Comparison of ENCODE assay signal across 9 cellular contexts in the genomic region with DNA sequence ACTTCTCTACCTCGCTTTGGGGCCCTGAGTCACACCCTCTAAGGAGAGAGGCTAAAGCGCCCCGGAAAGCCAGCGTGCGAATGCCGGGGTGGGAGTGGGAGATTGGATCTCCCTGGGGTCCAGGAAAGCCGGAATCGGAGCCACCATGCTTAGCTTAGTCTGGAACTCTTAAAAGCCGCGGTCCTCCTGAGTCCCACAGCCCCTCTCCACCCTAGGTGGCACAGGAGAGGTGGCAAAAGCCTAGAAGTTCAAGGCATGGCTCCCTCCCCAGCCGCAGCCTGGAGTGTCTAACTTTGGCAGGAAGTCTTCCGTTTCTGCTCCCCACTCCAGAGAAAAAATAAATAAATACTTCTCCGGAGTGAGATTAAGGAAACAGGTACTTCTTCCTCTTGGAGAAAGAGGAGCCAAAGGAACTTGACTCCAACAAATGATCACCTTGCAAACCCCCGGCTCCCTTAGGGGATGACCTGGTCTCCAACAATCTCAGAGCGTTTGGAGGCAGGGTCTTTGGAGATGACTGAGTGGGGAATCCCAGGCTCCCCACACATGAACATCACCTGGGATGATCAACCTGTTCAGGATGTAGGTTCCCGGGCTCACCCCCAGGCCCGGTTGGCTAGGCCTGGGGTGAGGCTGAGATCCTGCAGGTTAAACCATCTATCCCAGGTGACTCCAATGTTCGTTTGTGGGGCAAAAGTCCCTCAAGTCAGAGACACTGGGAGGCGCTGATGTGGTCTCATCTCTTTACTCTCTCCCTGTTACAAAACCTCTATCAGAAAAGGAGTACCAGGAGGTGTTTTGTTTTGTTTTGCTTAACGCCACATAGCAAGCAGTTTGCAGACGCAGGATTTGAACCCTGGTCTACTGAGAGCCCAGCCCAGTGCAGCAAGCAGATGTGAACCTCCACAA. TPM values are rescaled to one million over a fixed set of nuclear protein-coding genes. Genes with fewer than 3 reads are reported as not detected.
DNase-seq lines count a peak whose midpoint lies in the region; ATAC-seq and TF ChIP-seq lines count a peak whose summit lies in the region.
"Had no signal": no experiment of that assay in that cellular context is flagged by ENCODE, and none has a peak within 500 bp of the region (broad histone marks: within the 10 kb centered on the region; RNA-seq: fewer than 3 reads in every experiment).

No MANE protein-coding gene starts in this region.

- H3K4me1 Mint-ChIP-seq in activated T-cell treated with anti-CD3 and anti-CD28 coated beads, Interleukin-2, amount 50 U/mL, for 72 hours (ENCODE audit: low read depth) = peaks cover 68% of the 10 kb centered on the region
- H3K4me1 Mint-ChIP-seq in activated CD8-positive, alpha-beta T cell treated with anti-CD3 and anti-CD28 coated beads for 36 hours (ENCODE audit: low read depth) = peaks cover 60% of the 10 kb centered on the region

- H3K27ac ChIP-seq in thymus (ENCODE audit: low read depth) = peak overlapping the region; percentile 55
- no peak overlapping the region for H3K27ac ChIP-seq in SJCRH30

- TF ChIP-seq POLR2A in lower leg skin (IDR thresholded peaks at IDR 0.05) = no peak

- no peak for TF ChIP-seq CTCF in activated CD8-positive, alpha-beta T cell treated with anti-CD3 and anti-CD28 coated beads for 36 hours (IDR thresholded peaks at IDR 0.05)
- no peak for TF ChIP-seq CTCF in lower leg skin (IDR thresholded peaks at IDR 0.05)

- POLR2A ChIA-PET in activated CD8-positive, alpha-beta T cell treated with anti-CD3 and anti-CD28 coated beads for 36 hours (lab: Charles Lee) = interaction anchor here (1.5 kb wide), 1 partner anchor 31 kb away, joined by 3 read pairs; no protein-coding TSS in a partner anchor

- H3K9me3 ChIP-seq in thymus (ENCODE audit: control insufficient read depth) (no peaks in the 10 kb centered on the region), SJCRH30 (replicated peaks) (no peaks in the 10 kb centered on the region)

- CTCF ChIA-PET in activated CD8-positive, alpha-beta T cell treated with anti-CD3 and anti-CD28 coated beads for 36 hours (lab: Charles Lee) = interaction anchor here (3.7 kb wide), 1 partner anchor 39 kb away, joined by 27 read pairs; no protein-coding TSS in a partner anchor

- H3K4me3 ChIP-seq in lower leg skin (ENCODE audit: low read depth, poor library complexity, severe bottlenecking) (peak overlapping the region; percentile 49), thymus (ENCODE audit: low read length) (peak overlapping the region; percentile 47), SJCRH30 (no peak overlapping the region)

- peaks cover 89% of the 10 kb centered on the region for H3K27me3 Mint-ChIP-seq in activated T-cell treated with anti-CD3 and anti-CD28 coated beads, Interleukin-2, amount 50 U/mL, for 72 hours (ENCODE audit: low read depth)
- H3K27me3 Mint-ChIP-seq in activated CD8-positive, alpha-beta T cell treated with anti-CD3 and anti-CD28 coated beads for 36 hours = peaks cover 57% of the 10 kb centered on the region

- ATAC-seq in activated T-cell treated with anti-CD3 and anti-CD28 coated beads, Interleukin-2, amount 50 U/mL, for 72 hours (replicated peaks in 1 of 2) = no peak
- ATAC-seq in activated CD8-positive, alpha-beta T cell treated with anti-CD3 and anti-CD28 coated beads for 36 hours = no peak
- ATAC-seq in GM19023 (IDR thresholded peaks at IDR 0.05; ENCODE audit: unreplicated experiment) = no peak

- H3K36me3 ChIP-seq in thymus (ENCODE audit: control insufficient read depth, insufficient read depth) (no peaks in the 10 kb centered on the region), SJCRH30 (no peaks in the 10 kb centered on the region)

- H3K4me1 ChIP-seq in thymus (ENCODE audit: control insufficient read depth, insufficient read depth, low read length) (peaks cover 25% of the 10 kb centered on the region), SJCRH30 (no peaks in the 10 kb centered on the region)

- H3K27ac Mint-ChIP-seq in activated T-cell treated with anti-CD3 and anti-CD28 coated beads, Interleukin-2, amount 50 U/mL, for 72 hours = no peak overlapping the region
- H3K27ac Mint-ChIP-seq in activated CD8-positive, alpha-beta T cell treated with anti-CD3 and anti-CD28 coated beads for 36 hours = no peak overlapping the region

- no peak for DNase-seq in activated T-cell treated with anti-CD3 and anti-CD28 coated beads, Interleukin-2, amount 50 U/mL, for 72 hours
- DNase-seq in activated T-cell treated with anti-CD3 and anti-CD28 coated beads, Interleukin-2, amount 50 U/mL, for 1 hour = no peak
- no peak for DNase-seq in activated CD8-positive, alpha-beta T cell treated with anti-CD3 and anti-CD28 coated beads for 36 hours
- DNase-seq in lower leg skin (ENCODE audit: low spot score in 2 of 2) (no peak), NCI-H226 (no peak), SJCRH30 (no peak)

- peaks cover 2% of the 10 kb centered on the region in 2 donors for H3K36me3 Mint-ChIP-seq in activated T-cell treated with anti-CD3 and anti-CD28 coated beads, Interleukin-2, amount 50 U/mL, for 72 hours (ENCODE audit: insufficient read depth in 2 of 2)
- no peaks in the 10 kb centered on the region for H3K36me3 Mint-ChIP-seq in activated CD8-positive, alpha-beta T cell treated with anti-CD3 and anti-CD28 coated beads for 36 hours (ENCODE audit: low read depth)

- H3K9me3 Mint-ChIP-seq in activated T-cell treated with anti-CD3 and anti-CD28 coated beads, Interleukin-2, amount 50 U/mL, for 72 hours = no peaks in the 10 kb centered on the region
- no peaks in the 10 kb centered on the region for H3K9me3 Mint-ChIP-seq in activated CD8-positive, alpha-beta T cell treated with anti-CD3 and anti-CD28 coated beads for 36 hours

- 50 to 63% methylated on average over 21 of the region's 21 CpGs for WGBS in lower leg skin, 2 donors
- WGBS in thymus = 37% methylated on average over 21 of the region's 21 CpGs

- H3K4me3 Mint-ChIP-seq in activated T-cell treated with anti-CD3 and anti-CD28 coated beads, Interleukin-2, amount 50 U/mL, for 72 hours = peak overlapping the region; percentile 86 to 93
- peak overlapping the region; percentile 81 for H3K4me3 Mint-ChIP-seq in activated CD8-positive, alpha-beta T cell treated with anti-CD3 and anti-CD28 coated beads for 36 hours

- intact Hi-C loops in activated CD8-positive, alpha-beta T cell treated with anti-CD3 and anti-CD28 coated beads for 36 hours (cut with micrococcal nuclease) = no loop called here
- intact Hi-C loops in lower leg skin (cut with DNase I; ENCODE audit: low total_unique reads) = no loop called here

- H3K27me3 ChIP-seq in thymus (ENCODE audit: control insufficient read depth, insufficient read depth) = no peaks in the 10 kb centered on the region
- no peaks in the 10 kb centered on the region for H3K27me3 ChIP-seq in SJCRH30

RNA-seq across cellular contexts. Expression of a gene that starts 2.9 kb away (rescaled TPM):
- 1 to 10 TPM; 3.1 to 7.2 TPM for total RNA-seq in activated T-cell treated with anti-CD3 and anti-CD28 coated beads, Interleukin-2, amount 50 U/mL, for 72 hours
- total RNA-seq in activated CD8-positive, alpha-beta T cell treated with anti-CD3 and anti-CD28 coated beads for 36 hours = 1 to 10 TPM; 4.4 to 5.3 TPM
- 10 to 100 TPM; 14.0 to 20.1 (median 17.9) TPM for total RNA-seq in lower leg skin
- polyA plus RNA-seq in thymus = 32.8 TPM
- total RNA-seq in SJCRH30 (2014; rRNA removed; shearing (Covaris generic)) = 0.04 and 0.08 TPM in 2 replicates
- polyA plus RNA-seq: BJ had no signal
